23 cellular contexts compared by ENCODE assay signal in the genomic region with DNA sequence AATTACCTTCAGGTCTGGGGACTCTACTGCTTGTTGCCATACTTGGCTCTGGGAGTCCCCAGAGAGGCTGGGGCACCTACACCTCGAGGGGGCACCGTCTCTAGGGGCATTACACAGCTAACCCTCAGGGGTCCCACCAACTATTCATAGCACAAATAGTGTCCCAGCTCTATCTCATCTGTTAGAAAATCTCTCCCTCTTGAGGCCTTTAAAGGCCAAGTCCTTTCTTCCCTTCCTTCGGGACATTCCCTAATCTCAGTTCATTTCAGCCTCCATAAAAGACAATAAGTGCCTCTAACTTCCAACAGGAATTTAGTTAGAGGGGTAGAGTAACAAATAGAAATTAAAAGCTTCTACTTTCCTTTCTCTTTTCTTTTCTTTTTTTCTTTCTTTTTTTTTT. TPM values are rescaled to one million over a fixed set of nuclear protein-coding genes. Genes with fewer than 3 reads are reported as not detected.
DNase-seq lines count a peak whose midpoint lies in the region; ATAC-seq and TF ChIP-seq lines count a peak whose summit lies in the region.
"Had no signal": no experiment of that assay in that cellular context is flagged by ENCODE, and none has a peak within 500 bp of the region (broad histone marks: within the 10 kb centered on the region; RNA-seq: fewer than 3 reads in every experiment).

No MANE protein-coding gene starts in this region.

- intact Hi-C loops in heart left ventricle (cut with DNase I) (loop anchor here in 1 of 10 donors (5.0 kb wide), 2 partner anchors 130 to 150 kb away; no protein-coding TSS in a partner anchor), left ventricle myocardium superior (cut with micrococcal nuclease) (no loop called here)

- no peaks in the 10 kb centered on the region for H3F3A ChIP-seq in GM23338 (replicated peaks; ENCODE audit: low read depth)

- no peak overlapping the region for H3K4me2 ChIP-seq in GM23338
- H3K4me2 ChIP-seq: SK-N-SH had no signal

- ATAC-seq in heart left ventricle (no peak), left ventricle myocardium superior (no peak), GM23338 (peak; percentile 43), thoracic aorta (ENCODE audit: insufficient number of reproducible peaks, low FRiP score, low read depth) (no peak), GM19328 (IDR thresholded peaks at IDR 0.05; ENCODE audit: unreplicated experiment) (no peak)
- ATAC-seq: K562, PC-3 had no signal

- no peak overlapping the region for H3K4me3 Mint-ChIP-seq in GM23338
- H3K4me3 Mint-ChIP-seq: CD8-positive, alpha-beta memory T cell had no signal

- H3K27me3 Mint-ChIP-seq in GM23338 (ENCODE audit: insufficient read depth, low read depth, poor library complexity), result peaks cover 4% of the 10 kb centered on the region
- H3K27me3 Mint-ChIP-seq: CD8-positive, alpha-beta memory T cell had no signal

- no peak overlapping the region for H3K27ac Mint-ChIP-seq in GM23338

- H3K4me3 ChIP-seq in heart left ventricle, result no peak overlapping the region
- no peak overlapping the region for H3K4me3 ChIP-seq in GM23338
- H3K4me3 ChIP-seq in thoracic aorta, result no peak overlapping the region
- H3K4me3 ChIP-seq: K562, MG63 had no signal

- no peaks in the 10 kb centered on the region for H3K36me3 ChIP-seq in heart left ventricle
- H3K36me3 ChIP-seq in GM23338 (ENCODE audit: insufficient read depth), result no peaks in the 10 kb centered on the region
- H3K36me3 ChIP-seq in thoracic aorta, result no peaks in the 10 kb centered on the region
- H3K36me3 ChIP-seq: MG63 had no signal

- H3K4me1 ChIP-seq in heart left ventricle, result peaks cover 0 to 64% (median 7%) of the 10 kb centered on the region in 12 donors
- peaks cover 20% of the 10 kb centered on the region for H3K4me1 ChIP-seq in GM23338 (ENCODE audit: insufficient read depth)
- H3K4me1 ChIP-seq in thoracic aorta (ENCODE audit: control insufficient read depth in 1 of 2, low read depth in 2 of 2), result peaks cover 18 to 33% of the 10 kb centered on the region in 2 donors

- H3K9me2 ChIP-seq in GM23338 (ENCODE audit: insufficient read depth), result no peaks in the 10 kb centered on the region
- H3K9me2 ChIP-seq: SK-N-SH had no signal

- TF ChIP-seq CTCF in heart left ventricle (IDR thresholded peaks at IDR 0.05) (peak in 1 of 12 donors; percentile 18), GM23338 (conservative IDR thresholded peaks at IDR 0.05; ENCODE audit: low read depth in 2 of 2) (peak in 1 of 2 experiments; percentile 44; a peak in 2 of 4 replicates), thoracic aorta (IDR thresholded peaks at IDR 0.05) (no peak)

- peaks cover 37% of the 10 kb centered on the region for H3K4me1 Mint-ChIP-seq in GM23338
- H3K4me1 Mint-ChIP-seq: CD8-positive, alpha-beta memory T cell had no signal

- no peaks in the 10 kb centered on the region for H3K36me3 Mint-ChIP-seq in GM23338 (ENCODE audit: low read depth)
- H3K36me3 Mint-ChIP-seq: CD8-positive, alpha-beta memory T cell had no signal

- no peaks in the 10 kb centered on the region for H3K27me3 ChIP-seq in heart left ventricle
- no peaks in the 10 kb centered on the region for H3K27me3 ChIP-seq in GM23338 (ENCODE audit: insufficient read depth)
- no peaks in the 10 kb centered on the region for H3K27me3 ChIP-seq in thoracic aorta (replicated peaks; ENCODE audit: insufficient read depth)
- H3K27me3 ChIP-seq: MG63 had no signal

- no peaks in the 10 kb centered on the region for H4K20me1 ChIP-seq in GM23338 (replicated peaks; ENCODE audit: insufficient read depth)

- H2AFZ ChIP-seq in GM23338, result peak overlapping the region; percentile 79

- WGBS in heart left ventricle, 4 donors, result 56 to 72% (median 66%) methylated on average over 3 of the region's 3 CpGs

- TF ChIP-seq POLR2A in heart left ventricle (IDR thresholded peaks at IDR 0.05), result no peak

- H3K27ac ChIP-seq in heart left ventricle (peak overlapping the region in 11 of 12 donors; percentile 2 to 94 (median 66)), GM23338 (ENCODE audit: low read depth) (no peak overlapping the region), thoracic aorta (peak overlapping the region; percentile 67 to 78)
- H3K27ac ChIP-seq: 22Rv1, C4-2B had no signal

- H3K9me3 Mint-ChIP-seq in GM23338, result no peaks in the 10 kb centered on the region
- H3K9me3 Mint-ChIP-seq: CD8-positive, alpha-beta memory T cell had no signal

- H3K9me3 ChIP-seq in heart left ventricle (no peaks in the 10 kb centered on the region), thoracic aorta (no peaks in the 10 kb centered on the region)
- H3K9me3 ChIP-seq: MG63, SK-N-SH had no signal

- H3K79me2 ChIP-seq in GM23338 (replicated peaks; ENCODE audit: insufficient read depth), result no peaks in the 10 kb centered on the region

- DNase-seq in heart left ventricle, result no peak
- no peak for DNase-seq in left ventricle myocardium superior
- peak; percentile 24 for DNase-seq in GM23338 (ENCODE audit: low spot score)
- DNase-seq in cerebellar cortex (ENCODE audit: low spot score), result peak; percentile 13
- no peak for DNase-seq in thoracic aorta (ENCODE audit: low spot score)
- no peak for DNase-seq in NCI-H1092 (lab: John Stamatoyannopoulos, UW)
- no peak for DNase-seq in islet precursor cell
- DNase-seq: Calu3; CD8-positive, alpha-beta memory T cell; DMS53; GDM1; MG63; NCI-H1417 treated with DMSO at 0.1 percent for 48 hours; NCI-H187; NCI-H446 treated with DMSO at 0.1 percent for 48 hours; NCI-H526 treated with DMSO at 0.1 percent for 48 hours; PC-3; SIG-M5; SK-N-SH had no signal

TF ChIP-seq in GM23338, 12 proteins besides CTCF, POLR2A, EP300 and RAD21 (continues in another document):
- no peak for TF ChIP-seq STAT1 (IDR thresholded peaks at IDR 0.05; ENCODE audit: unreplicated experiment)
- no peak for TF ChIP-seq ZNF114 (CRISPR knock-in tag; IDR thresholded peaks at IDR 0.05)
- TF ChIP-seq, protein P1, sequence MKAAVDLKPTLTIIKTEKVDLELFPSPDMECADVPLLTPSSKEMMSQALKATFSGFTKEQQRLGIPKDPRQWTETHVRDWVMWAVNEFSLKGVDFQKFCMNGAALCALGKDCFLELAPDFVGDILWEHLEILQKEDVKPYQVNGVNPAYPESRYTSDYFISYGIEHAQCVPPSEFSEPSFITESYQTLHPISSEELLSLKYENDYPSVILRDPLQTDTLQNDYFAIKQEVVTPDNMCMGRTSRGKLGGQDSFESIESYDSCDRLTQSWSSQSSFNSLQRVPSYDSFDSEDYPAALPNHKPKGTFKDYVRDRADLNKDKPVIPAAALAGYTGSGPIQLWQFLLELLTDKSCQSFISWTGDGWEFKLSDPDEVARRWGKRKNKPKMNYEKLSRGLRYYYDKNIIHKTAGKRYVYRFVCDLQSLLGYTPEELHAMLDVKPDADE (IDR thresholded peaks at IDR 0.05), result no peak
- TF ChIP-seq CREB1 (CRISPR knock-in tag; IDR thresholded peaks at IDR 0.05; ENCODE audit: low read depth), result no peak

RNA-seq across cellular contexts. Expression of gene SORBS2, which starts 55.8 kb away (rescaled TPM):
- total RNA-seq in heart left ventricle (1,000 to 10,000 TPM in 7 of 9 donors, 100 to 1,000 TPM in 2; 966 to 2,158 (median 1,443) TPM), left ventricle myocardium superior (911 TPM), thoracic aorta (100 to 1,000 TPM; 268 to 443 TPM)
- polyA plus RNA-seq in heart left ventricle (100 to 1,000 TPM; 254 to 473 TPM), GM23338 (2016; fragmentation: Nextera tagmentation; extraction: Ambion mirVana) (23.2 and 27.6 TPM in 2 replicates)
- total RNA-seq in GM23338 (2014; rRNA removed; shearing (Covaris generic)), result 17.8 and 24.6 TPM in 2 replicates
- total RNA-seq: CD8-positive, alpha-beta memory T cell had no signal
- polyA plus RNA-seq: CD8-positive, alpha-beta memory T cell; K562 had no signal

Comparison
In these comparisons a context has a peak if more than half of its experiments do, and no peak if none do; other contexts are left out.
1. DNase-seq: peak in GM23338 (single experiment) and cerebellar cortex (single experiment); none in heart left ventricle (0 of 5), left ventricle myocardium superior (single experiment), thoracic aorta (single experiment), NCI-H1092 (single experiment) and islet precursor cell (single experiment).
2. RNA of gene SORBS2, which starts 55.8 kb away (total RNA-seq): 966 to 2,158 TPM in heart left ventricle, 911 TPM in left ventricle myocardium superior (single experiment) and 268 to 443 TPM in thoracic aorta; 17.8 to 24.6 TPM in GM23338; every median in the first group is over 10 times any median in the second.